Comparison of ENCODE assay signal across 8 cellular contexts in the genomic region with DNA sequence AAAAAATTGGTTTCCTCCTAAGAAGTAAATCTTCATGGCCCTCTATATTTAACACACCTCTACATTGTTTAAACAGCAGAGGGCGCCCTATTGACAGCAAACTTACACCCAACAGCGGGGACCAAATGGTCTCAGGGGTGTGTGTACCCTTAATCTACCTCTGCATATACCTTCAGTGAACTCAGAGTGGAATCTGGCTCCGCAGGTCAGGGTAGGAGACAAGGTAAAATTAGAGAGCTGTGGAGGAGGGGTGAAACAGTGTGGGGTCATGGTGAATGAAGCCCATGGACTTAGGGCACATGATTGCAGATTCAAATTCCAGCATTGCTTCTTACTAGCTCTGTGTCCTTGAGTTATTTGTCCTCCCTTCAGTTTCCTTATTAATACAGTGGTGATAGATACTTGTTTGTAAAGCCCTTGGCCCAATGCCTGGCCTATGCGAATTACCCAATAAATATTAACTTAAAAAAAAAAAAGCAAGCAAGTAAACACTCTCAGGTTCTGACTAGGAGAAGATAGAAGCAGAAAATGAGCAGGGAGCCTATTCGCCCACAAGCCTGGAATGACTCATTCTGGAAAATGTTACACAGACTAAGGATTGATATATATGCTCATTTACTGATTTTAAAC.
DNase-seq lines count a peak whose midpoint lies in the region; ATAC-seq and TF ChIP-seq lines count a peak whose summit lies in the region.

No MANE protein-coding gene starts in this region.

- CTCF ChIA-PET in BJ (lab: Yijun Ruan, JAX) = interaction anchor here (0.6 to 2.6 kb wide), 6 partner anchors 13 to 611 kb away, joined by 3 to 10 read pairs (median 3); no protein-coding TSS in a partner anchor
- CTCF ChIA-PET in activated naive CD4-positive, alpha-beta T cell treated with anti-CD3 and anti-CD28 coated beads, Interleukin-2, amount 10 ng/mL, durations not matched to agents 7 days and 5 days (lab: Charles Lee) = interaction anchor here (0.6 to 2.7 kb wide), 4 partner anchors 9 to 611 kb away, joined by 3 to 8 read pairs (median 4); no protein-coding TSS in a partner anchor

- H3K36me3 ChIP-seq in BJ (ENCODE audit: control insufficient read depth, insufficient read depth, low read length) = no peaks in the 10 kb centered on the region

- POLR2A ChIA-PET in BJ (lab: Charles Lee) = no interaction called here

- TF ChIP-seq CTCF in BJ (IDR thresholded peaks at IDR 0.05; ENCODE audit: insufficient read depth, low read depth, low read length) = peak; percentile 36
- peak; percentile 24 for TF ChIP-seq CTCF in GM20000 (IDR thresholded peaks at IDR 0.05; ENCODE audit: extremely low read depth, missing control alignments)
- TF ChIP-seq CTCF in choroid plexus epithelial cell (conservative IDR thresholded peaks at IDR 0.05; ENCODE audit: low read depth, low read length) = peak; percentile 49

- no peak for ATAC-seq in GM21526 (IDR thresholded peaks at IDR 0.05; ENCODE audit: low FRiP score, unreplicated experiment)

- H3K27ac Mint-ChIP-seq in activated naive CD4-positive, alpha-beta T cell treated with anti-CD3 and anti-CD28 coated beads, Interleukin-2, amount 10 ng/mL, durations not matched to agents 7 days and 5 days = no peak overlapping the region

- DNase-seq in BJ (ENCODE audit: low read depth) (no peak), GM20000 (ENCODE audit: low spot score) (peak; percentile 15), NCI-H345 (lab: John Stamatoyannopoulos, UW) (peak; percentile 37), choroid plexus epithelial cell (ENCODE audit: low read depth) (peak; percentile 23), pons (ENCODE audit: low spot score) (peak; percentile 44), DMS79 (lab: John Stamatoyannopoulos, UW) (no peak)
- DNase-seq in activated naive CD4-positive, alpha-beta T cell treated with anti-CD3 and anti-CD28 coated beads, Interleukin-2, amount 10 ng/mL, durations not matched to agents 7 days and 5 days = no peak

- no peak overlapping the region for H3K4me3 Mint-ChIP-seq in activated naive CD4-positive, alpha-beta T cell treated with anti-CD3 and anti-CD28 coated beads, Interleukin-2, amount 10 ng/mL, durations not matched to agents 7 days and 5 days

- H3K27me3 Mint-ChIP-seq in activated naive CD4-positive, alpha-beta T cell treated with anti-CD3 and anti-CD28 coated beads, Interleukin-2, amount 10 ng/mL, durations not matched to agents 7 days and 5 days = no peaks in the 10 kb centered on the region

- H3K4me3 ChIP-seq in BJ (ENCODE audit: low read depth, low read length) (no peak overlapping the region), choroid plexus epithelial cell (ENCODE audit: low read depth, low read length) (no peak overlapping the region)

- H3K4me1 Mint-ChIP-seq in activated naive CD4-positive, alpha-beta T cell treated with anti-CD3 and anti-CD28 coated beads, Interleukin-2, amount 10 ng/mL, durations not matched to agents 7 days and 5 days = no peaks in the 10 kb centered on the region

- no peaks in the 10 kb centered on the region for H3K9me3 Mint-ChIP-seq in activated naive CD4-positive, alpha-beta T cell treated with anti-CD3 and anti-CD28 coated beads, Interleukin-2, amount 10 ng/mL, durations not matched to agents 7 days and 5 days

- no peaks in the 10 kb centered on the region for H3K27me3 ChIP-seq in BJ (ENCODE audit: control insufficient read depth, insufficient read depth, low read length)

- H3K36me3 Mint-ChIP-seq in activated naive CD4-positive, alpha-beta T cell treated with anti-CD3 and anti-CD28 coated beads, Interleukin-2, amount 10 ng/mL, durations not matched to agents 7 days and 5 days = no peaks in the 10 kb centered on the region

Comparison
In these comparisons a context has a peak if more than half of its experiments do, and no peak if none do; other contexts are left out.
1. DNase-seq: peak in GM20000 (single experiment), NCI-H345 (single experiment), choroid plexus epithelial cell (single experiment) and pons (single experiment); none in BJ (single experiment), activated naive CD4-positive, alpha-beta T cell treated with anti-CD3 and anti-CD28 coated beads, Interleukin-2, amount 10 ng/mL, durations not matched to agents 7 days and 5 days (single experiment) and DMS79 (single experiment).
2. Peak in every context shown above with its lines, with median percentiles within 50 percentile points of each other: CTCF ChIP-seq.